Comparison of ENCODE assay signal across 8 cellular contexts in genomic region chr6:107489636-107490567, GRCh38. TPM values are rescaled to one million over a fixed set of nuclear protein-coding genes. Genes with fewer than 3 reads are reported as not detected.
DNase-seq lines count a peak whose midpoint lies in the region; ATAC-seq lines count a peak whose summit lies in the region.

TSS of gene SOBP (plus strand) at chr6:107490117. CDS start at chr6:107490617, 500 bp downstream.

- 0% methylated on average over 21 of the region's 131 CpGs for WGBS in mesenchymal stem cell

- intact Hi-C loops in activated CD4-positive, alpha-beta memory T cell treated with anti-CD3 and anti-CD28 coated beads for 36 hours (cut with micrococcal nuclease): loop anchor here (1.0 to 5.0 kb wide), 2 partner anchors 31 to 167 kb away; partner anchors contain the start of gene PDSS2

- peaks cover 0 to 5% (median 0%) of the 10 kb centered on the region in 3 donors for H3K36me3 Mint-ChIP-seq in CD8-positive, alpha-beta memory T cell
- H3K36me3 Mint-ChIP-seq in activated CD4-positive, alpha-beta memory T cell treated with anti-CD3 and anti-CD28 coated beads for 36 hours: peaks cover 1% of the 10 kb centered on the region
- peaks cover 0 to 2% of the 10 kb centered on the region in 2 donors for H3K36me3 Mint-ChIP-seq in stimulated activated naive B cell treated with anti-CD40 and anti-IgM and Interleukin-4, amounts not matched to agents 10 μg/mL and 1 μg/mL and 100 μg/mL, for 72 hours

- no peak within 1 kb of the TSS for H2AK5ac ChIP-seq in mesenchymal stem cell (ENCODE audit: low read length, severe bottlenecking)

- H3K27ac ChIP-seq in CD8-positive, alpha-beta memory T cell (ENCODE audit: low read depth, low read length): no peak within 1 kb of the TSS
- no peak within 1 kb of the TSS for H3K27ac ChIP-seq in mesenchymal stem cell (ENCODE audit: low read length, poor library complexity, severe bottlenecking)

- H2BK120ac ChIP-seq in mesenchymal stem cell (ENCODE audit: low read depth, low read length): peak within 1 kb of the TSS; percentile 61

- peak within 1 kb of the TSS in 1 of 2 experiments; percentile 96 for H2BK12ac ChIP-seq in mesenchymal stem cell (ENCODE audit: low read length in 2 of 2)

- H3K14ac ChIP-seq in mesenchymal stem cell (ENCODE audit: low read length in 2 of 2): peak within 1 kb of the TSS in 1 of 2 experiments; percentile 97

- H2BK15ac ChIP-seq in mesenchymal stem cell (ENCODE audit: low read depth, poor library complexity, severe bottlenecking): peak within 1 kb of the TSS; percentile 69

- H2AFZ ChIP-seq in mesenchymal stem cell (ENCODE audit: low read depth, low read length): peak within 1 kb of the TSS; percentile 85

- H3K4me3 Mint-ChIP-seq in CD8-positive, alpha-beta memory T cell: peak within 1 kb of the TSS; percentile 87 to 98 (median 93)
- peak within 1 kb of the TSS; percentile 82 for H3K4me3 Mint-ChIP-seq in activated CD4-positive, alpha-beta memory T cell treated with anti-CD3 and anti-CD28 coated beads for 36 hours
- H3K4me3 Mint-ChIP-seq in stimulated activated naive B cell treated with anti-CD40 and anti-IgM and Interleukin-4, amounts not matched to agents 10 μg/mL and 1 μg/mL and 100 μg/mL, for 72 hours: peak within 1 kb of the TSS; percentile 87 to 97

- H2BK5ac ChIP-seq in mesenchymal stem cell (ENCODE audit: low read depth, low read length, poor library complexity, severe bottlenecking): no peak within 1 kb of the TSS

- POLR2A ChIA-PET in CD8-positive, alpha-beta memory T cell (lab: Charles Lee): interaction anchor here (0.7 to 0.8 kb wide), 2 partner anchors 31 kb away, joined by 3 to 5 read pairs; partner anchors contain the start of gene PDSS2
- POLR2A ChIA-PET in activated CD4-positive, alpha-beta memory T cell treated with anti-CD3 and anti-CD28 coated beads for 36 hours (lab: Charles Lee): interaction anchor here (4.1 kb wide), 1 partner anchor 30 kb away, joined by 11 read pairs; the partner anchor contains the start of gene PDSS2

- peak within 1 kb of the TSS in 6 of 8 donors; percentile 35 to 90 (median 72) for H3K27ac Mint-ChIP-seq in CD8-positive, alpha-beta memory T cell
- no peak within 1 kb of the TSS for H3K27ac Mint-ChIP-seq in activated CD4-positive, alpha-beta memory T cell treated with anti-CD3 and anti-CD28 coated beads for 36 hours
- H3K27ac Mint-ChIP-seq in stimulated activated naive B cell treated with anti-CD40 and anti-IgM and Interleukin-4, amounts not matched to agents 10 μg/mL and 1 μg/mL and 100 μg/mL, for 72 hours: peak within 1 kb of the TSS; percentile 66

- H3K4me2 ChIP-seq in mesenchymal stem cell (ENCODE audit: low read length, poor library complexity, severe bottlenecking): peak within 1 kb of the TSS; percentile 99

- ATAC-seq in GM21529 (IDR thresholded peaks at IDR 0.05; ENCODE audit: unreplicated experiment) (peak; percentile 48), GM19035 (IDR thresholded peaks at IDR 0.05; ENCODE audit: unreplicated experiment) (no peak)
- ATAC-seq in stimulated activated naive B cell treated with anti-CD40 and anti-IgM and Interleukin-4, amounts not matched to agents 10 μg/mL and 1 μg/mL and 100 μg/mL, for 72 hours (replicated peaks): peak; percentile 58 to 63

- CTCF ChIA-PET in CD8-positive, alpha-beta memory T cell (lab: Charles Lee): interaction anchor here (1.5 to 2.0 kb wide), 2 partner anchors 30 kb away, joined by 3 to 6 read pairs; partner anchors contain the start of gene PDSS2
- CTCF ChIA-PET in activated CD4-positive, alpha-beta memory T cell treated with anti-CD3 and anti-CD28 coated beads for 36 hours (lab: Charles Lee): interaction anchor here (0.6 to 2.4 kb wide), 4 partner anchors 31 to 269 kb away, joined by 3 to 7 read pairs (median 6); partner anchors contain the start of gene PDSS2

- peak; percentile 9 to 66 (median 39) for DNase-seq in CD8-positive, alpha-beta memory T cell
- DNase-seq in NCI-H2171 (lab: John Stamatoyannopoulos, UW): peak; percentile 74
- peak; percentile 41 for DNase-seq in activated CD4-positive, alpha-beta memory T cell treated with anti-CD3 and anti-CD28 coated beads for 36 hours
- peak; percentile 61 for DNase-seq in mesenchymal stem cell
- peak; percentile 24 for DNase-seq in stimulated activated naive B cell treated with anti-CD40 and anti-IgM and Interleukin-4, amounts not matched to agents 10 μg/mL and 1 μg/mL and 100 μg/mL, for 72 hours

- H3K4me1 ChIP-seq in CD8-positive, alpha-beta memory T cell (ENCODE audit: insufficient read depth, low read length): peaks cover 26% of the 10 kb centered on the region
- H3K4me1 ChIP-seq in endocrine pancreas (ENCODE audit: control insufficient read depth, insufficient read depth, low read length): peaks cover 21% of the 10 kb centered on the region
- H3K4me1 ChIP-seq in mesenchymal stem cell (ENCODE audit: control insufficient read depth, insufficient read depth, low read depth, low read length): peaks cover 27% of the 10 kb centered on the region

- peak within 1 kb of the TSS in 1 of 2 experiments; percentile 67 for H3K4ac ChIP-seq in mesenchymal stem cell (ENCODE audit: low read depth in 1 of 2, low read length in 2 of 2)

- peak within 1 kb of the TSS; percentile 50 for H4K91ac ChIP-seq in mesenchymal stem cell (ENCODE audit: low read length)

- H3K4me1 Mint-ChIP-seq in CD8-positive, alpha-beta memory T cell: peaks cover 16 to 34% (median 25%) of the 10 kb centered on the region in 3 donors
- H3K4me1 Mint-ChIP-seq in activated CD4-positive, alpha-beta memory T cell treated with anti-CD3 and anti-CD28 coated beads for 36 hours (ENCODE audit: low read depth): peaks cover 12% of the 10 kb centered on the region
- H3K4me1 Mint-ChIP-seq in stimulated activated naive B cell treated with anti-CD40 and anti-IgM and Interleukin-4, amounts not matched to agents 10 μg/mL and 1 μg/mL and 100 μg/mL, for 72 hours: peaks cover 9 to 28% of the 10 kb centered on the region in 2 donors

- H3K4me3 ChIP-seq in CD8-positive, alpha-beta memory T cell (ENCODE audit: low read length): peak within 1 kb of the TSS; percentile 69
- H3K4me3 ChIP-seq in endocrine pancreas (ENCODE audit: control insufficient read depth, insufficient read depth, low read length): peak within 1 kb of the TSS; percentile 55
- peak within 1 kb of the TSS; percentile 69 to 95 for H3K4me3 ChIP-seq in mesenchymal stem cell (ENCODE audit: insufficient read depth in 1 of 2, low read depth in 1 of 2, low read length in 2 of 2)

- H3K23ac ChIP-seq in mesenchymal stem cell (ENCODE audit: low read length in 2 of 2): peak within 1 kb of the TSS in 1 of 2 experiments; percentile 92

- H3K27me3 Mint-ChIP-seq in CD8-positive, alpha-beta memory T cell: peaks cover 25 to 45% of the 10 kb centered on the region in 2 donors
- peaks cover 44% of the 10 kb centered on the region for H3K27me3 Mint-ChIP-seq in activated CD4-positive, alpha-beta memory T cell treated with anti-CD3 and anti-CD28 coated beads for 36 hours
- H3K27me3 Mint-ChIP-seq in stimulated activated naive B cell treated with anti-CD40 and anti-IgM and Interleukin-4, amounts not matched to agents 10 μg/mL and 1 μg/mL and 100 μg/mL, for 72 hours: peaks cover 16 to 19% of the 10 kb centered on the region in 2 donors

- peaks cover 56% of the 10 kb centered on the region for H3K27me3 ChIP-seq in CD8-positive, alpha-beta memory T cell (ENCODE audit: insufficient read depth, low read length, poor library complexity, severe bottlenecking)
- no peaks in the 10 kb centered on the region for H3K27me3 ChIP-seq in endocrine pancreas (ENCODE audit: control insufficient read depth, insufficient read depth, low read length)
- peaks cover 0 to 71% of the 10 kb centered on the region in 2 experiments for H3K27me3 ChIP-seq in mesenchymal stem cell (ENCODE audit: control insufficient read depth in 1 of 2, insufficient read depth in 1 of 2, low read length in 2 of 2)

- no peaks in the 10 kb centered on the region for H3K9me3 ChIP-seq in CD8-positive, alpha-beta memory T cell (ENCODE audit: low read length)
- H3K9me3 ChIP-seq in endocrine pancreas (ENCODE audit: control insufficient read depth, low read length) (no peaks in the 10 kb centered on the region), mesenchymal stem cell (ENCODE audit: control insufficient read depth, low read length) (no peaks in the 10 kb centered on the region)

- peaks cover 0 to 2% (median 0%) of the 10 kb centered on the region in 5 donors for H3K9me3 Mint-ChIP-seq in CD8-positive, alpha-beta memory T cell
- H3K9me3 Mint-ChIP-seq in activated CD4-positive, alpha-beta memory T cell treated with anti-CD3 and anti-CD28 coated beads for 36 hours: no peaks in the 10 kb centered on the region
- no peaks in the 10 kb centered on the region for H3K9me3 Mint-ChIP-seq in stimulated activated naive B cell treated with anti-CD40 and anti-IgM and Interleukin-4, amounts not matched to agents 10 μg/mL and 1 μg/mL and 100 μg/mL, for 72 hours

- H4K8ac ChIP-seq in mesenchymal stem cell (ENCODE audit: low read length): peak within 1 kb of the TSS; percentile 41

- H3K18ac ChIP-seq in mesenchymal stem cell (ENCODE audit: low read depth in 1 of 2, low read length in 2 of 2): peak within 1 kb of the TSS; percentile 54 to 93

- no peaks in the 10 kb centered on the region for H3K79me1 ChIP-seq in mesenchymal stem cell (replicated peaks; ENCODE audit: low read length, poor library complexity, severe bottlenecking)

- no peaks in the 10 kb centered on the region for H3K36me3 ChIP-seq in CD8-positive, alpha-beta memory T cell (ENCODE audit: insufficient read depth, low read length)
- H3K36me3 ChIP-seq in endocrine pancreas (ENCODE audit: control insufficient read depth, insufficient read depth, low read length) (no peaks in the 10 kb centered on the region), mesenchymal stem cell (ENCODE audit: control insufficient read depth in 1 of 2, insufficient read depth in 2 of 2, low read depth in 1 of 2, low read length in 2 of 2) (no peaks in the 10 kb centered on the region)

- peak within 1 kb of the TSS; percentile 92 for H3K9ac ChIP-seq in endocrine pancreas (ENCODE audit: control insufficient read depth, insufficient read depth, low read length)
- peak within 1 kb of the TSS; percentile 93 for H3K9ac ChIP-seq in mesenchymal stem cell (ENCODE audit: low read length)

RNA-seq across cellular contexts. Expression of gene SOBP, which starts in this region (rescaled TPM):
- 1 to 10 TPM in 1 of 2 experiments, under 1 TPM in 1; 0.79 to 1.0 TPM for total RNA-seq in CD8-positive, alpha-beta memory T cell
- 0.30 TPM for polyA plus RNA-seq in CD8-positive, alpha-beta memory T cell
- total RNA-seq in activated CD4-positive, alpha-beta memory T cell treated with anti-CD3 and anti-CD28 coated beads for 36 hours: under 1 TPM; 0.24 to 0.29 TPM
- 7.3 TPM for polyA plus RNA-seq in mesenchymal stem cell (2013, experiment 1 of 2)
- polyA plus RNA-seq in mesenchymal stem cell (2013, experiment 2 of 2): 7.3 TPM

Comparison
In these comparisons a context has a peak if more than half of its experiments do, and no peak if none do; other contexts are left out.
1. Peak in DNase-seq in activated CD4-positive, alpha-beta memory T cell treated with anti-CD3 and anti-CD28 coated beads for 36 hours; RNA of the gene not detected or under 1 TPM.
2. DNase-seq: peak in every context shown above with its lines; median percentile 74 in NCI-H2171; 61 in mesenchymal stem cell; 41 in activated CD4-positive, alpha-beta memory T cell treated with anti-CD3 and anti-CD28 coated beads for 36 hours; 39 in CD8-positive, alpha-beta memory T cell; 24 in stimulated activated naive B cell treated with anti-CD40 and anti-IgM and Interleukin-4, amounts not matched to agents 10 μg/mL and 1 μg/mL and 100 μg/mL, for 72 hours.